Comparison of ENCODE assay signal across 18 cellular contexts in the genomic region with DNA sequence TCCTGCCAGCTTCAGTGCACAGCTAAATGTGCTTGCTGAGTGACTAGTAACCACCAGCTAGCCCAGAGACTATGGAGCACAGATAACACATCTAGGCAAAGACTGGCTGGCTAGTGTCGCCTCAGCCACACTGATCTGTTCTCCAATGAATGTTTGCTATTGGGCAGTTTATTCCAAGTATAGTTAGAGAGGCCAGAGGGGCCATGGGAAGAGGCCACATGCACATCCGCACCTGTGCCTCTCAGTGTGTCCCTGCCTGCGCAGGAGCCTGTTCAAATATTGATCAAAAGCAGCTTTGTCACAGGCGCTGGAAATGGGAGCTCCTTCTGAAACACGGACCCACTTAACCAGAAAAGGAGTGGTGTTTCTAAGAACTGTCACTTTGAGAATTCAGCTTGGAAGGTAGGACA. TPM values are rescaled to one million over a fixed set of nuclear protein-coding genes. Genes with fewer than 3 reads are reported as not detected.
DNase-seq lines count a peak whose midpoint lies in the region; ATAC-seq, FAIRE-seq and TF ChIP-seq lines count a peak whose summit lies in the region.
"Had no signal": no experiment of that assay in that cellular context is flagged by ENCODE, and none has a peak within 500 bp of the region (broad histone marks: within the 10 kb centered on the region; RNA-seq: fewer than 3 reads in every experiment).

No MANE protein-coding gene starts in this region.

- TF ChIP-seq POLR2A in HepG2 (IDR thresholded peaks at IDR 0.05; ENCODE audit: insufficient read depth in 1 of 2, low read depth in 2 of 2, low read length in 2 of 2) (no peak), GM12892 (IDR thresholded peaks at IDR 0.05; ENCODE audit: low read depth, low read length) (no peak)

- DNase-seq in NCI-H1092 treated with DMSO at 0.1 percent for 48 hours (lab: John Stamatoyannopoulos, UW) (peak; percentile 39), NCI-H1092 (lab: John Stamatoyannopoulos, UW) (no peak), SHP77 treated with DMSO at 0.1 percent for 48 hours (lab: John Stamatoyannopoulos, UW) (peak; percentile 94), HepG2 (ENCODE audit: low spot score) (peak; percentile 43), GM12892 (ENCODE audit: insufficient read length) (no peak)
- DNase-seq: activated naive CD4-positive, alpha-beta T cell; brain microvascular endothelial cell; dermis blood vessel endothelial cell; EL; glutamatergic neuron; Karpas-422; NCI-H1436 had no signal

- in situ Hi-C loops in HepG2 (cut with HindIII; ENCODE audit: extremely low pct_ligation_motif_present, low pct_unique_long_range_greater_than_20kb): no loop called here

- POLR2A ChIA-PET in HepG2 (lab: Yijun Ruan, JAX): interaction anchor here (1.1 to 1.4 kb wide), 2 partner anchors 9 to 169 kb away, joined by 3 to 4 read pairs; no protein-coding TSS in a partner anchor

- H4K20me1 ChIP-seq in HepG2 (ENCODE audit: insufficient read depth, low read length): no peaks in the 10 kb centered on the region
- H4K20me1 ChIP-seq: BLaER1 treated with 17β-estradiol and CSF1 and Interleukin-3, amounts not matched to agents 10 nM and 100 nM had no signal

- H3K27me3 ChIP-seq in HepG2 (ENCODE audit: control insufficient read depth in 1 of 2, insufficient read depth in 2 of 2, low read length in 2 of 2): 0 out of 5 replicates have a peak, but pooled peaks cover 0 to 5% of the 10 kb centered on the region in 2 experiments
- H3K27me3 ChIP-seq: BLaER1 treated with 17β-estradiol and CSF1 and Interleukin-3, amounts not matched to agents 10 nM and 100 nM; brain microvascular endothelial cell had no signal

- no peak overlapping the region for H2AFZ ChIP-seq in HepG2 (ENCODE audit: low read length)
- H2AFZ ChIP-seq: GM23338 had no signal

- H3K4me2 ChIP-seq in HepG2 (ENCODE audit: low read depth, low read length): peak overlapping the region; percentile 48
- H3K4me2 ChIP-seq: BLaER1 treated with 17β-estradiol and CSF1 and Interleukin-3, amounts not matched to agents 10 nM and 100 nM; GM23338 had no signal

- FAIRE-seq in HepG2 (lab: Jason Lieb, UNC) (no peak), GM12892 (lab: Jason Lieb, UNC) (no peak)

- H3K79me2 ChIP-seq in HepG2 (ENCODE audit: insufficient read depth, low read length): no peaks in the 10 kb centered on the region

- TF ChIP-seq CTCF in HepG2 (CRISPR knock-in tag; IDR thresholded peaks at IDR 0.05): no peak

- 0% methylated on average over 5 of the region's 5 CpGs for WGBS in HepG2 (ENCODE audit: low lambda C conversion rate)

- peaks cover 53% of the 10 kb centered on the region for H3K4me1 ChIP-seq in HepG2 (ENCODE audit: insufficient read depth, low read length)

- CTCF ChIA-PET in HepG2 (lab: Yijun Ruan, JAX; ENCODE audit: low intra/inter-chr PET ratio, low total read pairs): no interaction called here

- no peak overlapping the region for H3K9ac ChIP-seq in HepG2 (ENCODE audit: insufficient read depth, low read depth, low read length)
- H3K9ac ChIP-seq: BLaER1 treated with 17β-estradiol and CSF1 and Interleukin-3, amounts not matched to agents 10 nM and 100 nM had no signal

- H3K4me3 ChIP-seq in HepG2 (replicated peaks in 1 of 3; ENCODE audit: insufficient read depth in 1 of 3, low read depth in 2 of 3, low read length in 3 of 3): peak overlapping the region in 1 of 3 experiments; percentile 5; a peak in 1 of 6 replicates
- H3K4me3 ChIP-seq: BLaER1 treated with 17β-estradiol and CSF1 and Interleukin-3, amounts not matched to agents 10 nM and 100 nM; GM23338 had no signal

- H3K36me3 ChIP-seq in KOPT-K1 (ENCODE audit: insufficient read depth, low read length): no peaks in the 10 kb centered on the region
- H3K36me3 ChIP-seq in HepG2 (replicated peaks in 1 of 2; ENCODE audit: control insufficient read depth in 1 of 2, insufficient read depth in 2 of 2, low read length in 2 of 2): no peaks in the 10 kb centered on the region
- H3K36me3 ChIP-seq: BLaER1 treated with 17β-estradiol and CSF1 and Interleukin-3, amounts not matched to agents 10 nM and 100 nM; brain microvascular endothelial cell had no signal

- ATAC-seq in HepG2 (peak; percentile 76), GM21737 (IDR thresholded peaks at IDR 0.05; ENCODE audit: unreplicated experiment) (no peak), HG02981 (IDR thresholded peaks at IDR 0.05; ENCODE audit: unreplicated experiment) (no peak)
- ATAC-seq: GM23338 had no signal

- TF ChIP-seq EP300 in HepG2 (IDR thresholded peaks at IDR 0.05; ENCODE audit: low read depth in 2 of 2, low read length in 2 of 2) (no peak; a peak in 1 of 4 replicates), HepG2 (CRISPR knock-in tag; IDR thresholded peaks at IDR 0.05; ENCODE audit: borderline replicate concordance) (no peak)

- intact Hi-C loops in HepG2 (cut with micrococcal nuclease; ENCODE audit: unreplicated experiment): no loop called here

- peak overlapping the region; percentile 50 for H3K27ac ChIP-seq in KOPT-K1 (ENCODE audit: low read depth, low read length, poor library complexity, severe bottlenecking)
- no peak overlapping the region for H3K27ac ChIP-seq in HepG2 (ENCODE audit: extremely low read length, insufficient read depth, low read length)
- H3K27ac ChIP-seq: 22Rv1; BLaER1 treated with 17β-estradiol and CSF1 and Interleukin-3, amounts not matched to agents 10 nM and 100 nM; brain microvascular endothelial cell had no signal

- H3K9me3 ChIP-seq in KOPT-K1 (ENCODE audit: insufficient read depth, low read length, poor library complexity, severe bottlenecking): no peaks in the 10 kb centered on the region
- H3K9me3 ChIP-seq in HepG2 (ENCODE audit: low read length): no peaks in the 10 kb centered on the region
- H3K9me3 ChIP-seq: BLaER1 treated with 17β-estradiol and CSF1 and Interleukin-3, amounts not matched to agents 10 nM and 100 nM had no signal

- BruUV-seq in HepG2 (replicated peaks; lab: Mats Ljungman, UMichigan): no TSS peak

- TF ChIP-seq RAD21 in HepG2 (CRISPR knock-in tag; IDR thresholded peaks at IDR 0.05): no peak

TF ChIP-seq in HepG2, 621 proteins besides CTCF, POLR2A, EP300 and RAD21 (continues in another document):
- TF ChIP-seq CC2D1A (CRISPR knock-in tag; IDR thresholded peaks at IDR 0.05) (no peak), MBNL3 (CRISPR knock-in tag; conservative IDR thresholded peaks at IDR 0.05) (no peak), ZFP82 (CRISPR knock-in tag; IDR thresholded peaks at IDR 0.05; ENCODE audit: borderline replicate concordance) (no peak), RXRB (CRISPR knock-in tag; IDR thresholded peaks at IDR 0.05; ENCODE audit: borderline replicate concordance) (peak; percentile 59; the same call in 1 of the 2 replicates), ZNF441 (CRISPR knock-in tag; IDR thresholded peaks at IDR 0.05; ENCODE audit: borderline replicate concordance) (0 out of 2 replicates have a peak, but pooled peaks have one; percentile 37), ZNF234 (CRISPR knock-in tag; conservative IDR thresholded peaks at IDR 0.05) (no peak), FOXK1 (CRISPR knock-in tag; IDR thresholded peaks at IDR 0.05; ENCODE audit: borderline replicate concordance, low read depth) (no peak), ZKSCAN8 (CRISPR knock-in tag; IDR thresholded peaks at IDR 0.05; ENCODE audit: borderline replicate concordance) (0 out of 2 replicates have a peak, but pooled peaks have one; percentile 59), SP2 (CRISPR knock-in tag; IDR thresholded peaks at IDR 0.05) (no peak)
- TF ChIP-seq, protein P1, sequence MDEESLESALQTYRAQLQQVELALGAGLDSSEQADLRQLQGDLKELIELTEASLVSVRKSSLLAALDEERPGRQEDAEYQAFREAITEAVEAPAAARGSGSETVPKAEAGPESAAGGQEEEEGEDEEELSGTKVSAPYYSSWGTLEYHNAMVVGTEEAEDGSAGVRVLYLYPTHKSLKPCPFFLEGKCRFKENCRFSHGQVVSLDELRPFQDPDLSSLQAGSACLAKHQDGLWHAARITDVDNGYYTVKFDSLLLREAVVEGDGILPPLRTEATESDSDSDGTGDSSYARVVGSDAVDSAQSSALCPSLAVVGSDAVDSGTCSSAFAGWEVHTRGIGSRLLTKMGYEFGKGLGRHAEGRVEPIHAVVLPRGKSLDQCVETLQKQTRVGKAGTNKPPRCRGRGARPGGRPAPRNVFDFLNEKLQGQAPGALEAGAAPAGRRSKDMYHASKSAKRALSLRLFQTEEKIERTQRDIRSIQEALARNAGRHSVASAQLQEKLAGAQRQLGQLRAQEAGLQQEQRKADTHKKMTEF (CRISPR knock-in tag; IDR thresholded peaks at IDR 0.05): 0 out of 2 replicates have a peak, but pooled peaks have one; percentile 27

RNA-seq across cellular contexts. Expression of a gene that starts 51.3 kb away (rescaled TPM):
- 210 and 280 TPM in 2 replicates for total RNA-seq in HepG2 (2016; rRNA removed; fragmentation: Illumina TruSeq; extraction: Trizol)
- 60.3 and 83.4 TPM in 2 replicates for total RNA-seq in HepG2 (2016; cell fraction: cytosol; rRNA removed; fragmentation: Illumina TruSeq; extraction: Trizol; ENCODE audit: low read depth)
- 183 and 291 TPM in 2 replicates for total RNA-seq in HepG2 (2016; cell fraction: insoluble cytoplasmic fraction; rRNA removed; fragmentation: Illumina TruSeq; extraction: Trizol)
- 133 and 176 TPM in 2 replicates for total RNA-seq in HepG2 (2016; cell fraction: membrane; rRNA removed; fragmentation: Illumina TruSeq; extraction: Trizol)
- total RNA-seq in HepG2 (2016; cell fraction: nucleus; rRNA removed; fragmentation: Illumina TruSeq; extraction: Trizol): 383 and 432 TPM in 2 replicates
- polyA plus RNA-seq in HepG2 (2011; rRNA removed): 627 and 705 TPM in 2 replicates
- polyA plus RNA-seq in HepG2 (2011; cell fraction: cytosol; rRNA removed): 735 and 774 TPM in 2 replicates
- 313 and 327 TPM in 2 replicates for polyA plus RNA-seq in HepG2 (2011; cell fraction: nucleus; rRNA removed)
- 467 and 657 TPM in 2 replicates for polyA plus RNA-seq in HepG2 (2012)
- polyA plus RNA-seq in HepG2 (2016; cell fraction: cytosol; fragmentation: Illumina TruSeq; extraction: Trizol; ENCODE audit: low read depth): 69.6 and 84.9 TPM in 2 replicates
- polyA plus RNA-seq in HepG2 (2016; cell fraction: insoluble cytoplasmic fraction; fragmentation: Illumina TruSeq; extraction: Trizol; ENCODE audit: low read depth): 219 and 228 TPM in 2 replicates
- 106 and 149 TPM in 2 replicates for polyA plus RNA-seq in HepG2 (2016; cell fraction: membrane; fragmentation: Illumina TruSeq; extraction: Trizol; ENCODE audit: low read depth)
- 515 and 526 TPM in 2 replicates for polyA plus RNA-seq in HepG2 (2016; cell fraction: nucleus; fragmentation: Illumina TruSeq; extraction: Trizol; ENCODE audit: insufficient read depth, low read depth)
- polyA minus RNA-seq in HepG2 (2011; rRNA and poly(A)+ RNA removed; ENCODE audit: low replicate concordance): 367 and 928 TPM in 2 replicates
- polyA minus RNA-seq in HepG2 (2011; cell fraction: cytosol; rRNA and poly(A)+ RNA removed): 438 and 487 TPM in 2 replicates
- polyA minus RNA-seq in HepG2 (2011; cell fraction: nucleus; rRNA and poly(A)+ RNA removed): 356 and 442 TPM in 2 replicates
- polyA plus RNA-seq in GM12892 (2012; ENCODE audit: missing spikeins): 229 TPM

Comparison
In these comparisons a context has a peak if more than half of its experiments do, and no peak if none do; other contexts are left out.
1. DNase-seq: peak in NCI-H1092 treated with DMSO at 0.1 percent for 48 hours (single experiment), SHP77 treated with DMSO at 0.1 percent for 48 hours (single experiment) and HepG2 (single experiment); none in NCI-H1092 (single experiment) and GM12892 (single experiment).